ENCODE assay signal across 23 cellular contexts in the genomic region with DNA sequence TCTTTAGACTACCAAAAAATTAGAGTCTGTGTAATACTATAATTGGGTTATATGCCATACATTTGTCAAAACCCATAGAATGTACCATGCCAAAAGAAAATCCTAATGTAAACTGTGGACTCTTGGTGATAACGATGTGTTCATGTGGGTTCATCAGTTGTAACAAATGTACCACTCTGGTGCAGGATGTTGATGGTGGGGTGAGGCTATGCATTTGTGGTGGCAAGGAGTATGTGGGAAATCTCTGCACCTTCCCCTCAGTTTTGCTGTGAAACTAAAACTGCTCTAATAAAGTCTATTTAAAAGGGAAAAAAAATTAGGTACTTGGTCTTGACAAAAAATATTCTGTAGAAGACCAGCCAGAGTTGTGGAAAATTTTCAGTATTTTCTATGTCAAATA. TPM values are rescaled to one million over a fixed set of nuclear protein-coding genes. Genes with fewer than 3 reads are reported as not detected.
DNase-seq lines count a peak whose midpoint lies in the region; ATAC-seq, FAIRE-seq and TF ChIP-seq lines count a peak whose summit lies in the region.
"Had no signal": no experiment of that assay in that cellular context is flagged by ENCODE, and none has a peak within 500 bp of the region (broad histone marks: within the 10 kb centered on the region; RNA-seq: fewer than 3 reads in every experiment).

No MANE protein-coding gene starts in this region.

- no peak for ATAC-seq in CD4-positive, CD25-positive, alpha-beta regulatory T cell (ENCODE audit: low read depth in 2 of 2)
- ATAC-seq in T-helper 17 cell = no peak
- no peak for ATAC-seq in GM18517 (IDR thresholded peaks at IDR 0.05; ENCODE audit: unreplicated experiment)
- ATAC-seq in left lung = no peak
- ATAC-seq: activated T-helper 17 cell treated with anti-CD3 and anti-CD28 coated beads, Interleukin-2, amount 50 U/mL, for 72 hours; Panc1 had no signal

- H3K79me2 ChIP-seq in mesendoderm (ENCODE audit: control insufficient read depth, insufficient read depth, low read length) (no peaks in the 10 kb centered on the region), GM23248 (ENCODE audit: insufficient read depth) (peaks cover 49% of the 10 kb centered on the region)

- peak; percentile 85 for FAIRE-seq in GM12892 (lab: Jason Lieb, UNC)
- FAIRE-seq: TTC549 had no signal

- H3K9me3 Mint-ChIP-seq in CD4-positive, CD25-positive, alpha-beta regulatory T cell = peaks cover 0 to 2% (median 0%) of the 10 kb centered on the region in 7 donors
- H3K9me3 Mint-ChIP-seq: activated T-helper 17 cell treated with anti-CD3 and anti-CD28 coated beads, Interleukin-2, amount 50 U/mL, for 72 hours; brain; CD14-positive monocyte; nephron; stimulated activated naive B cell treated with anti-CD40 and anti-IgM and Interleukin-4, amounts not matched to agents 10 μg/mL and 1 μg/mL and 100 μg/mL, for 72 hours had no signal

- no peak overlapping the region for H3K4ac ChIP-seq in mesendoderm (ENCODE audit: low read depth, low read length)

- intact Hi-C loops in left lung (cut with DNase I) = no loop called here

- H3K27me3 Mint-ChIP-seq in CD4-positive, CD25-positive, alpha-beta regulatory T cell = no peaks in the 10 kb centered on the region
- no peaks in the 10 kb centered on the region for H3K27me3 Mint-ChIP-seq in T-helper 17 cell
- H3K27me3 Mint-ChIP-seq: activated T-helper 17 cell treated with anti-CD3 and anti-CD28 coated beads, Interleukin-2, amount 50 U/mL, for 72 hours; brain; stimulated activated naive B cell treated with anti-CD40 and anti-IgM and Interleukin-4, amounts not matched to agents 10 μg/mL and 1 μg/mL and 100 μg/mL, for 72 hours had no signal

- no CpG with 5 or more reads among the region's 1 CpG for WGBS in mesendoderm (ENCODE audit: extremely low coverage, insufficient coverage, low lambda C conversion rate)
- WGBS in GM23248 (ENCODE audit: low coverage in 1 of 2, low lambda C conversion rate in 2 of 2, missing lambda C conversion rate in 2 of 2), 2 experiments = 90 to 96% methylated on average over 1 of the region's 1 CpG

- H3K9me2 ChIP-seq in GM23248 (ENCODE audit: insufficient read depth) = no peaks in the 10 kb centered on the region

- no peaks in the 10 kb centered on the region for H3K27me3 ChIP-seq in CD4-positive, CD25-positive, alpha-beta regulatory T cell (ENCODE audit: control insufficient read depth, insufficient read depth, low read length)
- no peaks in the 10 kb centered on the region for H3K27me3 ChIP-seq in mesendoderm (ENCODE audit: insufficient read depth, low read length, poor library complexity)
- H3K27me3 ChIP-seq in GM23248 (replicated peaks; ENCODE audit: insufficient read depth) = no peaks in the 10 kb centered on the region
- H3K27me3 ChIP-seq in left lung = no peaks in the 10 kb centered on the region
- H3K27me3 ChIP-seq: ovary, uterus had no signal

- H3F3A ChIP-seq in GM23248 (ENCODE audit: insufficient read depth) = peaks cover 3% of the 10 kb centered on the region; the same call in 1 of the 2 replicates

- no peak overlapping the region for H3K9ac ChIP-seq in mesendoderm (ENCODE audit: low read length)
- H3K9ac ChIP-seq in GM23248 = no peak overlapping the region

- H3K56ac ChIP-seq in mesendoderm (ENCODE audit: low read length) = no peak overlapping the region

- H3K4me3 ChIP-seq in CD4-positive, CD25-positive, alpha-beta regulatory T cell (ENCODE audit: low read depth, low read length) = no peak overlapping the region
- H3K4me3 ChIP-seq in mesendoderm (ENCODE audit: low read length) = no peak overlapping the region
- H3K4me3 ChIP-seq in GM23248 = no peak overlapping the region
- H3K4me3 ChIP-seq in left lung = no peak overlapping the region
- H3K4me3 ChIP-seq: ovary, uterus had no signal

- H3K4me1 ChIP-seq in CD4-positive, CD25-positive, alpha-beta regulatory T cell (ENCODE audit: control insufficient read depth, insufficient read depth, low read length, poor library complexity, severe bottlenecking) = peaks cover 2% of the 10 kb centered on the region
- H3K4me1 ChIP-seq in mesendoderm (ENCODE audit: control insufficient read depth, low read depth, low read length) = no peaks in the 10 kb centered on the region
- H3K4me1 ChIP-seq in GM23248 (ENCODE audit: insufficient read depth) = no peaks in the 10 kb centered on the region; the same call in 1 of the 2 replicates
- peaks cover 0 to under 1% of the 10 kb centered on the region in 2 donors for H3K4me1 ChIP-seq in left lung
- H3K4me1 ChIP-seq: uterus had no signal

- H2BK5ac ChIP-seq in mesendoderm (ENCODE audit: low read length) = no peak overlapping the region

- no peaks in the 10 kb centered on the region; the same call in 1 of the 2 replicates for H4K20me1 ChIP-seq in GM23248 (ENCODE audit: insufficient read depth)

- no peak overlapping the region for H3K4me3 Mint-ChIP-seq in CD4-positive, CD25-positive, alpha-beta regulatory T cell
- no peak overlapping the region for H3K4me3 Mint-ChIP-seq in T-helper 17 cell
- H3K4me3 Mint-ChIP-seq: activated T-helper 17 cell treated with anti-CD3 and anti-CD28 coated beads, Interleukin-2, amount 50 U/mL, for 72 hours; brain; CD14-positive monocyte; nephron had no signal

- H2AFZ ChIP-seq in GM23248 = no peak overlapping the region

- TF ChIP-seq POLR2A in GM12892 (IDR thresholded peaks at IDR 0.05; ENCODE audit: low read depth, low read length) = no peak

- no peaks in the 10 kb centered on the region for H3K79me1 ChIP-seq in mesendoderm (ENCODE audit: low read length)

- no peak overlapping the region for H2AK5ac ChIP-seq in mesendoderm (ENCODE audit: low read length)

- H3K23ac ChIP-seq in mesendoderm (ENCODE audit: low read length) = peak overlapping the region; percentile 20

- in situ Hi-C loops in GM23248 (cut with MboI) = no loop called here

- TF ChIP-seq CTCF in left lung (IDR thresholded peaks at IDR 0.05) = no peak

- peaks cover 35 to 66% (median 47%) of the 10 kb centered on the region in 4 donors for H3K4me1 Mint-ChIP-seq in CD4-positive, CD25-positive, alpha-beta regulatory T cell
- H3K4me1 Mint-ChIP-seq in T-helper 17 cell = peaks cover 37% of the 10 kb centered on the region

- no peak for DNase-seq in CD4-positive, CD25-positive, alpha-beta regulatory T cell
- DNase-seq in GM12892 (ENCODE audit: insufficient read length) (no peak), T-helper 17 cell (no peak), mesendoderm (no peak), GM23248 (no peak), left lung (no peak)
- DNase-seq: activated CD4-positive, alpha-beta T cell treated with anti-CD3 and anti-CD28 coated beads for 1 hour; KBM-7; mesenchymal stem cell; NCI-H1436 treated with DMSO at 0.1 percent for 48 hours; NCI-H510A treated with DMSO at 0.1 percent for 48 hours; ovary; SHP77 treated with DMSO at 0.1 percent for 48 hours; stimulated activated CD4-positive, alpha-beta T cell treated with anti-CD3 and anti-CD28 coated beads, Interleukin-2, amount 100 ng/mL, for 48 hours; stimulated activated naive B cell treated with anti-CD40 and anti-IgM and Interleukin-4, amounts not matched to agents 10 μg/mL and 1 μg/mL and 100 μg/mL, for 72 hours; uterus had no signal

- H3K9me3 ChIP-seq in CD4-positive, CD25-positive, alpha-beta regulatory T cell (ENCODE audit: control insufficient read depth in 2 of 2, low read length in 2 of 2) = no peaks in the 10 kb centered on the region
- H3K9me3 ChIP-seq in T-helper 17 cell (ENCODE audit: control insufficient read depth, low read length, poor library complexity, severe bottlenecking) = no peaks in the 10 kb centered on the region
- H3K9me3 ChIP-seq in GM23248 (ENCODE audit: low read depth) = no peaks in the 10 kb centered on the region
- H3K9me3 ChIP-seq in left lung = no peaks in the 10 kb centered on the region
- H3K9me3 ChIP-seq: ovary, uterus had no signal

- peaks cover 96% of the 10 kb centered on the region for H3K36me3 ChIP-seq in CD4-positive, CD25-positive, alpha-beta regulatory T cell (ENCODE audit: control insufficient read depth, insufficient read depth, low read length)
- H3K36me3 ChIP-seq in mesendoderm (ENCODE audit: control insufficient read depth, insufficient read depth, low read length) = no peaks in the 10 kb centered on the region
- peaks cover 52% of the 10 kb centered on the region for H3K36me3 ChIP-seq in GM23248 (ENCODE audit: low read depth)
- H3K36me3 ChIP-seq in left lung = peaks cover 0 to 85% of the 10 kb centered on the region in 2 donors
- H3K36me3 ChIP-seq: ovary, uterus had no signal

- no peak overlapping the region for H4K8ac ChIP-seq in mesendoderm (ENCODE audit: low read depth, low read length)

- no peak overlapping the region for H3K18ac ChIP-seq in mesendoderm (ENCODE audit: low read length)

- H3K4me2 ChIP-seq in mesendoderm (ENCODE audit: low read length) = no peak overlapping the region
- H3K4me2 ChIP-seq in GM23248 (ENCODE audit: unreplicated experiment) = no peak overlapping the region

- H2BK120ac ChIP-seq in mesendoderm (ENCODE audit: low read depth, low read length) = no peak overlapping the region

- H3K27ac Mint-ChIP-seq in CD4-positive, CD25-positive, alpha-beta regulatory T cell = peak overlapping the region in 1 of 3 donors; percentile 8
- peak overlapping the region; percentile 63 for H3K27ac Mint-ChIP-seq in T-helper 17 cell
- H3K27ac Mint-ChIP-seq: activated T-helper 17 cell treated with anti-CD3 and anti-CD28 coated beads, Interleukin-2, amount 50 U/mL, for 72 hours; brain; nephron; stimulated activated naive B cell treated with anti-CD40 and anti-IgM and Interleukin-4, amounts not matched to agents 10 μg/mL and 1 μg/mL and 100 μg/mL, for 72 hours had no signal

- H2BK15ac ChIP-seq in mesendoderm (replicated peaks; ENCODE audit: low read depth) = no peak overlapping the region

- H3K27ac ChIP-seq in CD4-positive, CD25-positive, alpha-beta regulatory T cell (ENCODE audit: insufficient read depth, low read length, poor library complexity, severe bottlenecking) = peak overlapping the region; percentile 7
- H3K27ac ChIP-seq in mesendoderm (ENCODE audit: low read depth, low read length) = no peak overlapping the region
- H3K27ac ChIP-seq in GM23248 = no peak overlapping the region
- H3K27ac ChIP-seq in left lung = no peak overlapping the region
- H3K27ac ChIP-seq: ovary, uterus had no signal

- peaks cover 44% of the 10 kb centered on the region for H3K36me3 Mint-ChIP-seq in CD4-positive, CD25-positive, alpha-beta regulatory T cell
- peaks cover 24% of the 10 kb centered on the region for H3K36me3 Mint-ChIP-seq in T-helper 17 cell (ENCODE audit: low read depth)

- H4K5ac ChIP-seq in mesendoderm (ENCODE audit: low read length) = no peak overlapping the region

RNA-seq across cellular contexts. Expression of gene INKA2, which starts 43.4 kb away (rescaled TPM):
- not detected for total RNA-seq in CD4-positive, CD25-positive, alpha-beta regulatory T cell
- polyA plus RNA-seq in CD4-positive, CD25-positive, alpha-beta regulatory T cell = under 1 TPM in 1 of 4 donors, not detected in 3; 0.31 TPM
- 1.3 TPM for polyA plus RNA-seq in GM12892 (2012; ENCODE audit: missing spikeins)
- total RNA-seq in T-helper 17 cell (1 to 10 TPM; 1.5 to 9.0 TPM), left lung (10 to 100 TPM in 1 of 2 donors, 1 to 10 TPM in 1; 7.2 to 13.8 TPM)
- polyA plus RNA-seq in mesendoderm (2013, experiment 1 of 2) = 0.70 TPM
- polyA plus RNA-seq in mesendoderm (2013, experiment 2 of 2) = 0.92 TPM
- 0.63 and 1.3 TPM in 2 replicates for total RNA-seq in GM23248 (2014; rRNA removed; shearing (Covaris generic))
- polyA plus RNA-seq in GM23248 (2016; fragmentation: Nextera tagmentation; extraction: Ambion mirVana) = 1.2 and 1.3 TPM in 2 replicates

RNA-seq across cellular contexts. Expression of gene DDX20, which starts 59.9 kb away (rescaled TPM):
- 16.0 TPM for total RNA-seq in CD4-positive, CD25-positive, alpha-beta regulatory T cell
- 10 to 100 TPM in 3 of 4 donors, 1 to 10 TPM in 1; 9.6 to 18.8 (median 14.8) TPM for polyA plus RNA-seq in CD4-positive, CD25-positive, alpha-beta regulatory T cell
- polyA plus RNA-seq in GM12892 (2012; ENCODE audit: missing spikeins) = 10.1 TPM
- total RNA-seq in T-helper 17 cell = 10 to 100 TPM; 20.6 to 24.7 TPM
- polyA plus RNA-seq in mesendoderm (2013, experiment 1 of 2) = 19.7 TPM
- 20.0 TPM for polyA plus RNA-seq in mesendoderm (2013, experiment 2 of 2)
- total RNA-seq in GM23248 (2014; rRNA removed; shearing (Covaris generic)) = 20.1 and 24.2 TPM in 2 replicates
- polyA plus RNA-seq in GM23248 (2016; fragmentation: Nextera tagmentation; extraction: Ambion mirVana) = 9.4 and 11.5 TPM in 2 replicates
- total RNA-seq in left lung = 10 to 100 TPM; 10.6 to 12.2 TPM
